Comparison of ENCODE assay signal across 1 cellular context in the genomic region with DNA sequence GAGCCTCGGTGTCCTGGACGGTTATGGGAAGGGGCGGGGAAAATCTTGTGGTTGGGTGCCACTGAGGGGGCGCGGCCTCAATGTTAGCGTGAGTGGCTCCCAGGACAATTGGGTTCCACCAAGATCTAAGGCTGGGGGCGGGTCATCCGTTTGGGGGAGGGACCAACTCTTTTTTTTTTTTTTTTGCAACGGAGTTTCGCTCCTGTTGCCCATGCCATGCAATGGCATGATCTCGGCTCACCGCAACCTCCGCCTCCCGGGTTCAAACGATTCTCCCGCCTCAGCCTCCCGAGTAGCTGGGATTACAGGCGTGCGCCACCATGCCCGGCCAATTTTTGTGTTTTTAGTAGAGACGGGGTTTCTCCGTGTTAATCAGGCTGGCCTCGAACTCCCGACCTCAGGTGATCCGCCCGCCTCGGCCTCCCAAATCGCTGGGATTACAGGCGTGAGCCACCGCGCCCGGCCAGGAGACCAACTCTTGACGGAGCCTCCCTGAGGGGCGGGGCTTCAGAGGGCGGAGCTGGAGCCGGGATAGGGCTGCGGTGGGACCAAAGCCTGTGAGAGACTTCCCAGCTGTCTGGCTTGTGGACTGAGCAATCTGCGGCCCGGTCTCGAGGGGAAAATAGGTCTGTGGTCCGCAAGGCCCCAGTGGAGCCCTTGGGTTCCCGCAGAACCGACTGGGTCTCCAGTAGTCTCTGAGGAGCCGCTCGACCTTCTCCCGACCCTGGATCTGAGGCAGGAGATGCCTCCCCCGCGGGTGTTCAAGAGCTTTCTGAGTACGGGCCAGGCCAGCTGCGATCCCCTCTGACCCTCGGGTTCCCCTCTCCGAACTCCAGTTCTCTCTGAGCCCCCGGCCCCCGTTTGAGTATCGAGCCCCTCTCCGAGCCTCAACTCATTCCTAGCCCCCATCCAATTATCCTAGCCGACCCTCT.
TF ChIP-seq lines count a peak whose summit lies in the region.

No MANE protein-coding gene starts in this region.

TF ChIP-seq in HepG2, 621 proteins besides CTCF, POLR2A, EP300 and RAD21 (continued from another document and continues in another):
- TF ChIP-seq, protein P1, sequence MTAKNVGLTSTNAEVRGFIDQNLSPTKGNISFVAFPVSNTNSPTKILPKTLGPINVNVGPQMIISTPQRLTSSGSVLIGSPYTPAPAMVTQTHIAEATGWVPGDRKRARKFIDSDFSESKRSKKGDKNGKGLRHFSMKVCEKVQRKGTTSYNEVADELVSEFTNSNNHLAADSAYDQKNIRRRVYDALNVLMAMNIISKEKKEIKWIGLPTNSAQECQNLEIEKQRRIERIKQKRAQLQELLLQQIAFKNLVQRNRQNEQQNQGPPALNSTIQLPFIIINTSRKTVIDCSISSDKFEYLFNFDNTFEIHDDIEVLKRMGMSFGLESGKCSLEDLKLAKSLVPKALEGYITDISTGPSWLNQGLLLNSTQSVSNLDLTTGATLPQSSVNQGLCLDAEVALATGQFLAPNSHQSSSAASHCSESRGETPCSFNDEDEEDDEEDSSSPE (CRISPR knock-in tag; IDR thresholded peaks at IDR 0.05), result peak; percentile 68; the same call in 1 of the 2 replicates
- TF ChIP-seq PCBP1 (IDR thresholded peaks at IDR 0.05; ENCODE audit: borderline replicate concordance, low read depth, low read length) (no peak), ZNF484 (CRISPR knock-in tag; IDR thresholded peaks at IDR 0.05; ENCODE audit: borderline replicate concordance, low read depth) (no peak), NFE2 (CRISPR knock-in tag; IDR thresholded peaks at IDR 0.05) (no peak), ZNF263 (CRISPR knock-in tag; IDR thresholded peaks at IDR 0.05) (peak; percentile 62; the same call in 1 of the 2 replicates), SP140L (CRISPR knock-in tag; IDR thresholded peaks at IDR 0.05; ENCODE audit: borderline replicate concordance) (peak; percentile 52; the same call in 1 of the 2 replicates), ZNF431 (CRISPR knock-in tag; IDR thresholded peaks at IDR 0.05; ENCODE audit: borderline replicate concordance, low read depth) (no peak), ZNF33B (CRISPR knock-in tag; IDR thresholded peaks at IDR 0.05) (peak; percentile 96; the same call in 1 of the 2 replicates), ZNF775 (CRISPR knock-in tag; IDR thresholded peaks at IDR 0.05; ENCODE audit: borderline replicate concordance) (peak; percentile 77; the same call in 1 of the 2 replicates), GATA4 (IDR thresholded peaks at IDR 0.05; ENCODE audit: borderline replicate concordance, low read depth) (peak; percentile 80), ELF3 (CRISPR knock-in tag; IDR thresholded peaks at IDR 0.05) (peak; percentile 49; the same call in 1 of the 2 replicates), ZFP41 (CRISPR knock-in tag; IDR thresholded peaks at IDR 0.05; ENCODE audit: borderline replicate concordance) (peak; percentile 82; the same call in 1 of the 2 replicates), POLR2AphosphoS5 (IDR thresholded peaks at IDR 0.05; ENCODE audit: low read depth, low read length) (peak; percentile 96), ZBTB1 (CRISPR knock-in tag; IDR thresholded peaks at IDR 0.05; ENCODE audit: borderline replicate concordance) (no peak), ZNF780A (CRISPR knock-in tag; IDR thresholded peaks at IDR 0.05) (no peak), ZBTB3 (CRISPR knock-in tag; IDR thresholded peaks at IDR 0.05; ENCODE audit: borderline replicate concordance, low read depth) (no peak), ZNF737 (CRISPR knock-in tag; IDR thresholded peaks at IDR 0.05; ENCODE audit: borderline replicate concordance) (no peak), ZBTB20 (CRISPR knock-in tag; IDR thresholded peaks at IDR 0.05; ENCODE audit: borderline replicate concordance, low read depth) (no peak; the same call in 1 of the 2 replicates), ZNF274 (CRISPR knock-in tag; IDR thresholded peaks at IDR 0.05) (peak; percentile 64; the same call in 1 of the 2 replicates), ZNF615 (CRISPR knock-in tag; IDR thresholded peaks at IDR 0.05; ENCODE audit: borderline replicate concordance) (no peak), BCL6 (CRISPR knock-in tag; IDR thresholded peaks at IDR 0.05) (peak; percentile 58; the same call in 1 of the 2 replicates)
- TF ChIP-seq, protein P2, sequence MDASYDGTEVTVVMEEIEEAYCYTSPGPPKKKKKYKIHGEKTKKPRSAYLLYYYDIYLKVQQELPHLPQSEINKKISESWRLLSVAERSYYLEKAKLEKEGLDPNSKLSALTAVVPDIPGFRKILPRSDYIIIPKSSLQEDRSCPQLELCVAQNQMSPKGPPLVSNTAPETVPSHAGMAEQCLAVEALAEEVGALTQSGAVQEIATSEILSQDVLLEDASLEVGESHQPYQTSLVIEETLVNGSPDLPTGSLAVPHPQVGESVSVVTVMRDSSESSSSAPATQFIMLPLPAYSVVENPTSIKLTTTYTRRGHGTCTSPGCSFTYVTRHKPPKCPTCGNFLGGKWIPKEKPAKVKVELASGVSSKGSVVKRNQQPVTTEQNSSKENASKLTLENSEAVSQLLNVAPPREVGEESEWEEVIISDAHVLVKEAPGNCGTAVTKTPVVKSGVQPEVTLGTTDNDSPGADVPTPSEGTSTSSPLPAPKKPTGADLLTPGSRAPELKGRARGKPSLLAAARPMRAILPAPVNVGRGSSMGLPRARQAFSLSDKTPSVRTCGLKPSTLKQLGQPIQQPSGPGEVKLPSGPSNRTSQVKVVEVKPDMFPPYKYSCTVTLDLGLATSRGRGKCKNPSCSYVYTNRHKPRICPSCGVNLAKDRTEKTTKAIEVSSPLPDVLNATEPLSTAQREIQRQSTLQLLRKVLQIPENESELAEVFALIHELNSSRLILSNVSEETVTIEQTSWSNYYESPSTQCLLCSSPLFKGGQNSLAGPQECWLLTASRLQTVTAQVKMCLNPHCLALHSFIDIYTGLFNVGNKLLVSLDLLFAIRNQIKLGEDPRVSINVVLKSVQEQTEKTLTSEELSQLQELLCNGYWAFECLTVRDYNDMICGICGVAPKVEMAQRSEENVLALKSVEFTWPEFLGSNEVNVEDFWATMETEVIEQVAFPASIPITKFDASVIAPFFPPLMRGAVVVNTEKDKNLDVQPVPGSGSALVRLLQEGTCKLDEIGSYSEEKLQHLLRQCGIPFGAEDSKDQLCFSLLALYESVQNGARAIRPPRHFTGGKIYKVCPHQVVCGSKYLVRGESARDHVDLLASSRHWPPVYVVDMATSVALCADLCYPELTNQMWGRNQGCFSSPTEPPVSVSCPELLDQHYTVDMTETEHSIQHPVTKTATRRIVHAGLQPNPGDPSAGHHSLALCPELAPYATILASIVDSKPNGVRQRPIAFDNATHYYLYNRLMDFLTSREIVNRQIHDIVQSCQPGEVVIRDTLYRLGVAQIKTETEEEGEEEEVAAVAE (CRISPR knock-in tag; IDR thresholded peaks at IDR 0.05; ENCODE audit: borderline replicate concordance), result peak; percentile 44; the same call in 1 of the 2 replicates
- TF ChIP-seq, protein P3, sequence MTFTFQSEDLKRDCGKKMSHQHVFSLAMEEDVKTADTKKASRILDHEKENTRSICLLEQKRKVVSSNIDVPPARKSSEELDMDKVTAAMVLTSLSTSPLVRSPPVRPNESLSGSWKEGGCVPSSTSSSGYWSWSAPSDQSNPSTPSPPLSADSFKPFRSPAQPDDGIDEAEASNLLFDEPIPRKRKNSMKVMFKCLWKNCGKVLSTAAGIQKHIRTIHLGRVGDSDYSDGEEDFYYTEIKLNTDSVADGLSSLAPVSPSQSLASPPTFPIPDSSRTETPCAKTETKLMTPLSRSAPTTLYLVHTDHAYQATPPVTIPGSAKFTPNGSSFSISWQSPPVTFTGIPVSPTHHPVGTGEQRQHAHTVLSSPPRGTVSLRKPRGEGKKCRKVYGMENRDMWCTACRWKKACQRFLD (CRISPR knock-in tag; IDR thresholded peaks at IDR 0.05; ENCODE audit: borderline replicate concordance), result no peak; the same call in 1 of the 2 replicates
- TF ChIP-seq, protein P4, sequence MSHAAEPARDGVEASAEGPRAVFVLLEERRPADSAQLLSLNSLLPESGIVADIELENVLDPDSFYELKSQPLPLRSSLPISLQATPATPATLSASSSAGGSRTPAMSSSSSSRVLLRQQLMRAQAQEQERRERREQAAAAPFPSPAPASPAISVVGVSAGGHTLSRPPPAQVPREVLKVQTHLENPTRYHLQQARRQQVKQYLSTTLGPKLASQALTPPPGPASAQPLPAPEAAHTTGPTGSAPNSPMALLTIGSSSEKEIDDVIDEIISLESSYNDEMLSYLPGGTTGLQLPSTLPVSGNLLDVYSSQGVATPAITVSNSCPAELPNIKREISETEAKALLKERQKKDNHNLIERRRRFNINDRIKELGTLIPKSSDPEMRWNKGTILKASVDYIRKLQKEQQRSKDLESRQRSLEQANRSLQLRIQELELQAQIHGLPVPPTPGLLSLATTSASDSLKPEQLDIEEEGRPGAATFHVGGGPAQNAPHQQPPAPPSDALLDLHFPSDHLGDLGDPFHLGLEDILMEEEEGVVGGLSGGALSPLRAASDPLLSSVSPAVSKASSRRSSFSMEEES (CRISPR knock-in tag; IDR thresholded peaks at IDR 0.05), result no peak; the same call in 1 of the 2 replicates
- TF ChIP-seq, protein P5, sequence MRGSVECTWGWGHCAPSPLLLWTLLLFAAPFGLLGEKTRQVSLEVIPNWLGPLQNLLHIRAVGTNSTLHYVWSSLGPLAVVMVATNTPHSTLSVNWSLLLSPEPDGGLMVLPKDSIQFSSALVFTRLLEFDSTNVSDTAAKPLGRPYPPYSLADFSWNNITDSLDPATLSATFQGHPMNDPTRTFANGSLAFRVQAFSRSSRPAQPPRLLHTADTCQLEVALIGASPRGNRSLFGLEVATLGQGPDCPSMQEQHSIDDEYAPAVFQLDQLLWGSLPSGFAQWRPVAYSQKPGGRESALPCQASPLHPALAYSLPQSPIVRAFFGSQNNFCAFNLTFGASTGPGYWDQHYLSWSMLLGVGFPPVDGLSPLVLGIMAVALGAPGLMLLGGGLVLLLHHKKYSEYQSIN (CRISPR knock-in tag; IDR thresholded peaks at IDR 0.05; ENCODE audit: borderline replicate concordance), result no peak
- TF ChIP-seq, protein P6, sequence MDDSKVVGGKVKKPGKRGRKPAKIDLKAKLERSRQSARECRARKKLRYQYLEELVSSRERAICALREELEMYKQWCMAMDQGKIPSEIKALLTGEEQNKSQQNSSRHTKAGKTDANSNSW (CRISPR knock-in tag; IDR thresholded peaks at IDR 0.05; ENCODE audit: borderline replicate concordance), result peak; percentile 80; the same call in 1 of the 2 replicates
- TF ChIP-seq, protein P7, sequence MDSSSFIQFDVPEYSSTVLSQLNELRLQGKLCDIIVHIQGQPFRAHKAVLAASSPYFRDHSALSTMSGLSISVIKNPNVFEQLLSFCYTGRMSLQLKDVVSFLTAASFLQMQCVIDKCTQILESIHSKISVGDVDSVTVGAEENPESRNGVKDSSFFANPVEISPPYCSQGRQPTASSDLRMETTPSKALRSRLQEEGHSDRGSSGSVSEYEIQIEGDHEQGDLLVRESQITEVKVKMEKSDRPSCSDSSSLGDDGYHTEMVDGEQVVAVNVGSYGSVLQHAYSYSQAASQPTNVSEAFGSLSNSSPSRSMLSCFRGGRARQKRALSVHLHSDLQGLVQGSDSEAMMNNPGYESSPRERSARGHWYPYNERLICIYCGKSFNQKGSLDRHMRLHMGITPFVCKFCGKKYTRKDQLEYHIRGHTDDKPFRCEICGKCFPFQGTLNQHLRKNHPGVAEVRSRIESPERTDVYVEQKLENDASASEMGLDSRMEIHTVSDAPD (CRISPR knock-in tag; IDR thresholded peaks at IDR 0.05), result 0 out of 2 replicates have a peak, but pooled peaks have one; percentile 63
- TF ChIP-seq, protein P8, sequence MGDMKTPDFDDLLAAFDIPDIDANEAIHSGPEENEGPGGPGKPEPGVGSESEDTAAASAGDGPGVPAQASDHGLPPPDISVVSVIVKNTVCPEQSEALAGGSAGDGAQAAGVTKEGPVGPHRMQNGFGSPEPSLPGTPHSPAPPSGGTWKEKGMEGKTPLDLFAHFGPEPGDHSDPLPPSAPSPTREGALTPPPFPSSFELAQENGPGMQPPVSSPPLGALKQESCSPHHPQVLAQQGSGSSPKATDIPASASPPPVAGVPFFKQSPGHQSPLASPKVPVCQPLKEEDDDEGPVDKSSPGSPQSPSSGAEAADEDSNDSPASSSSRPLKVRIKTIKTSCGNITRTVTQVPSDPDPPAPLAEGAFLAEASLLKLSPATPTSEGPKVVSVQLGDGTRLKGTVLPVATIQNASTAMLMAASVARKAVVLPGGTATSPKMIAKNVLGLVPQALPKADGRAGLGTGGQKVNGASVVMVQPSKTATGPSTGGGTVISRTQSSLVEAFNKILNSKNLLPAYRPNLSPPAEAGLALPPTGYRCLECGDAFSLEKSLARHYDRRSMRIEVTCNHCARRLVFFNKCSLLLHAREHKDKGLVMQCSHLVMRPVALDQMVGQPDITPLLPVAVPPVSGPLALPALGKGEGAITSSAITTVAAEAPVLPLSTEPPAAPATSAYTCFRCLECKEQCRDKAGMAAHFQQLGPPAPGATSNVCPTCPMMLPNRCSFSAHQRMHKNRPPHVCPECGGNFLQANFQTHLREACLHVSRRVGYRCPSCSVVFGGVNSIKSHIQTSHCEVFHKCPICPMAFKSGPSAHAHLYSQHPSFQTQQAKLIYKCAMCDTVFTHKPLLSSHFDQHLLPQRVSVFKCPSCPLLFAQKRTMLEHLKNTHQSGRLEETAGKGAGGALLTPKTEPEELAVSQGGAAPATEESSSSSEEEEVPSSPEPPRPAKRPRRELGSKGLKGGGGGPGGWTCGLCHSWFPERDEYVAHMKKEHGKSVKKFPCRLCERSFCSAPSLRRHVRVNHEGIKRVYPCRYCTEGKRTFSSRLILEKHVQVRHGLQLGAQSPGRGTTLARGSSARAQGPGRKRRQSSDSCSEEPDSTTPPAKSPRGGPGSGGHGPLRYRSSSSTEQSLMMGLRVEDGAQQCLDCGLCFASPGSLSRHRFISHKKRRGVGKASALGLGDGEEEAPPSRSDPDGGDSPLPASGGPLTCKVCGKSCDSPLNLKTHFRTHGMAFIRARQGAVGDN (CRISPR knock-in tag; IDR thresholded peaks at IDR 0.05), result no peak; the same call in 1 of the 2 replicates
- TF ChIP-seq, protein P9, sequence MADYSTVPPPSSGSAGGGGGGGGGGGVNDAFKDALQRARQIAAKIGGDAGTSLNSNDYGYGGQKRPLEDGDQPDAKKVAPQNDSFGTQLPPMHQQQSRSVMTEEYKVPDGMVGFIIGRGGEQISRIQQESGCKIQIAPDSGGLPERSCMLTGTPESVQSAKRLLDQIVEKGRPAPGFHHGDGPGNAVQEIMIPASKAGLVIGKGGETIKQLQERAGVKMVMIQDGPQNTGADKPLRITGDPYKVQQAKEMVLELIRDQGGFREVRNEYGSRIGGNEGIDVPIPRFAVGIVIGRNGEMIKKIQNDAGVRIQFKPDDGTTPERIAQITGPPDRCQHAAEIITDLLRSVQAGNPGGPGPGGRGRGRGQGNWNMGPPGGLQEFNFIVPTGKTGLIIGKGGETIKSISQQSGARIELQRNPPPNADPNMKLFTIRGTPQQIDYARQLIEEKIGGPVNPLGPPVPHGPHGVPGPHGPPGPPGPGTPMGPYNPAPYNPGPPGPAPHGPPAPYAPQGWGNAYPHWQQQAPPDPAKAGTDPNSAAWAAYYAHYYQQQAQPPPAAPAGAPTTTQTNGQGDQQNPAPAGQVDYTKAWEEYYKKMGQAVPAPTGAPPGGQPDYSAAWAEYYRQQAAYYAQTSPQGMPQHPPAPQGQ (CRISPR knock-in tag; IDR thresholded peaks at IDR 0.05; ENCODE audit: borderline replicate concordance), result 0 out of 2 replicates have a peak, but pooled peaks have one; percentile 82
